In the genomic region with DNA sequence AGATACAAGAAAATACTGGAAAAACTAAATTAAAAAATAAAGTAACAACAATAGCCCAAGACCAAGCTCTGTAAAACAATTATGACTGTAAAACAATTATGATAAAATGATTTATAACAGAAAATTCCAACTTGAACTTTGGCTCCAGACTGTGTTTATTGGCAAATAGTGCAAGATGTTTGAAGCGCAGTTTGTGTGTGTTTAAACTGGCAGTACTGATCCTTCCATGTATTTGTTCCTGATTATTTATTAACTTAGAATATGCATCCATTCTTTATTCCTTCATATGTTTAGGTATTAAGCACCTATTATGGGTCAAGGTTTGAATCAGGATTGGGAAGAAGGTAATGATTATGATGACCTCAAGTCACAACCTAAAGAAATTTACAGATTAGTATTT, we compare ENCODE assay signal across 1 cellular context.
TF ChIP-seq lines count a peak whose summit lies in the region.

No MANE protein-coding gene starts in this region.

TF ChIP-seq in HepG2, 621 proteins besides CTCF, POLR2A, EP300 and RAD21 (continues in another document):
- TF ChIP-seq ZNF724P (CRISPR knock-in tag; IDR thresholded peaks at IDR 0.05; ENCODE audit: borderline replicate concordance) (no peak), FOXP1 (IDR thresholded peaks at IDR 0.05) (no peak), FOXP1 (CRISPR knock-in tag; IDR thresholded peaks at IDR 0.05) (peak; percentile 83), THAP11 (CRISPR knock-in tag; IDR thresholded peaks at IDR 0.05) (0 out of 2 replicates have a peak, but pooled peaks have one; percentile 27), ZNF441 (CRISPR knock-in tag; IDR thresholded peaks at IDR 0.05; ENCODE audit: borderline replicate concordance) (no peak), PHF21A (CRISPR knock-in tag; IDR thresholded peaks at IDR 0.05) (peak; percentile 22; the same call in 1 of the 2 replicates), JUN (CRISPR knock-in tag; IDR thresholded peaks at IDR 0.05) (no peak), NCOA2 (CRISPR knock-in tag; IDR thresholded peaks at IDR 0.05) (peak; percentile 62), KDM6A (CRISPR knock-in tag; IDR thresholded peaks at IDR 0.05; ENCODE audit: low read depth) (peak; percentile 46; the same call in 1 of the 2 replicates), MIER3 (CRISPR knock-in tag; IDR thresholded peaks at IDR 0.05; ENCODE audit: borderline replicate concordance) (no peak; the same call in 1 of the 2 replicates), FOXA1 (IDR thresholded peaks at IDR 0.05) (no peak), FOXA1 (CRISPR knock-in tag; IDR thresholded peaks at IDR 0.05) (peak; percentile 40; the same call in 1 of the 2 replicates), KLF15 (CRISPR knock-in tag; IDR thresholded peaks at IDR 0.05; ENCODE audit: borderline replicate concordance) (no peak), SOX6 (IDR thresholded peaks at IDR 0.05) (no peak), SOX6 (CRISPR knock-in tag; IDR thresholded peaks at IDR 0.05) (peak; percentile 33; the same call in 1 of the 2 replicates), CREB1 (IDR thresholded peaks at IDR 0.05) (no peak), CREB1 (CRISPR knock-in tag; IDR thresholded peaks at IDR 0.05) (no peak), NAIF1 (CRISPR knock-in tag; IDR thresholded peaks at IDR 0.05; ENCODE audit: borderline replicate concordance) (0 out of 2 replicates have a peak, but pooled peaks have one; percentile 12), HNF4A (CRISPR knock-in tag; IDR thresholded peaks at IDR 0.05) (peak; percentile 87), NR2F6 (IDR thresholded peaks at IDR 0.05) (peak; percentile 59), NR2F6 (CRISPR knock-in tag; IDR thresholded peaks at IDR 0.05) (0 out of 2 replicates have a peak, but pooled peaks have one; percentile 22), MTF1 (CRISPR knock-in tag; IDR thresholded peaks at IDR 0.05) (no peak), RFXANK (CRISPR knock-in tag; IDR thresholded peaks at IDR 0.05) (no peak), ZNF678 (CRISPR knock-in tag; IDR thresholded peaks at IDR 0.05) (no peak), NR2F2 (IDR thresholded peaks at IDR 0.05; ENCODE audit: borderline replicate concordance, low read depth) (peak; percentile 42; the same call in 1 of the 2 replicates), FOXJ3 (CRISPR knock-in tag; IDR thresholded peaks at IDR 0.05; ENCODE audit: borderline replicate concordance) (peak; percentile 72; the same call in 1 of the 2 replicates), NFIC (IDR thresholded peaks at IDR 0.05; ENCODE audit: low read length) (peak; percentile 49; the same call in 1 of the 2 replicates), ISL2 (CRISPR knock-in tag; IDR thresholded peaks at IDR 0.05) (0 out of 2 replicates have a peak, but pooled peaks have one; percentile 25), SAP130 (CRISPR knock-in tag; IDR thresholded peaks at IDR 0.05; ENCODE audit: low read depth) (peak; percentile 24; the same call in 1 of the 2 replicates), SIX4 (CRISPR knock-in tag; IDR thresholded peaks at IDR 0.05) (no peak)
- TF ChIP-seq, protein P1, sequence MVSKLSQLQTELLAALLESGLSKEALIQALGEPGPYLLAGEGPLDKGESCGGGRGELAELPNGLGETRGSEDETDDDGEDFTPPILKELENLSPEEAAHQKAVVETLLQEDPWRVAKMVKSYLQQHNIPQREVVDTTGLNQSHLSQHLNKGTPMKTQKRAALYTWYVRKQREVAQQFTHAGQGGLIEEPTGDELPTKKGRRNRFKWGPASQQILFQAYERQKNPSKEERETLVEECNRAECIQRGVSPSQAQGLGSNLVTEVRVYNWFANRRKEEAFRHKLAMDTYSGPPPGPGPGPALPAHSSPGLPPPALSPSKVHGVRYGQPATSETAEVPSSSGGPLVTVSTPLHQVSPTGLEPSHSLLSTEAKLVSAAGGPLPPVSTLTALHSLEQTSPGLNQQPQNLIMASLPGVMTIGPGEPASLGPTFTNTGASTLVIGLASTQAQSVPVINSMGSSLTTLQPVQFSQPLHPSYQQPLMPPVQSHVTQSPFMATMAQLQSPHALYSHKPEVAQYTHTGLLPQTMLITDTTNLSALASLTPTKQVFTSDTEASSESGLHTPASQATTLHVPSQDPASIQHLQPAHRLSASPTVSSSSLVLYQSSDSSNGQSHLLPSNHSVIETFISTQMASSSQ (IDR thresholded peaks at IDR 0.05; ENCODE audit: low read depth): peak; percentile 87
- TF ChIP-seq, protein P1 (CRISPR knock-in tag; IDR thresholded peaks at IDR 0.05; ENCODE audit: borderline replicate concordance): peak; percentile 86; the same call in 1 of the 2 replicates
- TF ChIP-seq, protein P2, sequence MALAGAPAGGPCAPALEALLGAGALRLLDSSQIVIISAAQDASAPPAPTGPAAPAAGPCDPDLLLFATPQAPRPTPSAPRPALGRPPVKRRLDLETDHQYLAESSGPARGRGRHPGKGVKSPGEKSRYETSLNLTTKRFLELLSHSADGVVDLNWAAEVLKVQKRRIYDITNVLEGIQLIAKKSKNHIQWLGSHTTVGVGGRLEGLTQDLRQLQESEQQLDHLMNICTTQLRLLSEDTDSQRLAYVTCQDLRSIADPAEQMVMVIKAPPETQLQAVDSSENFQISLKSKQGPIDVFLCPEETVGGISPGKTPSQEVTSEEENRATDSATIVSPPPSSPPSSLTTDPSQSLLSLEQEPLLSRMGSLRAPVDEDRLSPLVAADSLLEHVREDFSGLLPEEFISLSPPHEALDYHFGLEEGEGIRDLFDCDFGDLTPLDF (CRISPR knock-in tag; IDR thresholded peaks at IDR 0.05): no peak
- TF ChIP-seq, protein P3, sequence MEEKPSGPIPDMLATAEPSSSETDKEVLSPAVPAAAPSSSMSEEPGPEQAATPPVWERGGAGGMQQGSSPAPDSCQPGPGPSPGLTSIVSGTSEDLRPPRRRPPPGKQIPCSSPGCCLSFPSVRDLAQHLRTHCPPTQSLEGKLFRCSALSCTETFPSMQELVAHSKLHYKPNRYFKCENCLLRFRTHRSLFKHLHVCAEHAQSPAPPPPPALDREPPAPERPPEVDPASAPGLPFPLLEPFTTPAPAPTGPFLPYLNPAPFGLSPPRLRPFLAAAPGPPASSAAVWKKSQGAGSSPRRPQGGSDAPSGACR (CRISPR knock-in tag; IDR thresholded peaks at IDR 0.05): no peak
- TF ChIP-seq, protein P4, sequence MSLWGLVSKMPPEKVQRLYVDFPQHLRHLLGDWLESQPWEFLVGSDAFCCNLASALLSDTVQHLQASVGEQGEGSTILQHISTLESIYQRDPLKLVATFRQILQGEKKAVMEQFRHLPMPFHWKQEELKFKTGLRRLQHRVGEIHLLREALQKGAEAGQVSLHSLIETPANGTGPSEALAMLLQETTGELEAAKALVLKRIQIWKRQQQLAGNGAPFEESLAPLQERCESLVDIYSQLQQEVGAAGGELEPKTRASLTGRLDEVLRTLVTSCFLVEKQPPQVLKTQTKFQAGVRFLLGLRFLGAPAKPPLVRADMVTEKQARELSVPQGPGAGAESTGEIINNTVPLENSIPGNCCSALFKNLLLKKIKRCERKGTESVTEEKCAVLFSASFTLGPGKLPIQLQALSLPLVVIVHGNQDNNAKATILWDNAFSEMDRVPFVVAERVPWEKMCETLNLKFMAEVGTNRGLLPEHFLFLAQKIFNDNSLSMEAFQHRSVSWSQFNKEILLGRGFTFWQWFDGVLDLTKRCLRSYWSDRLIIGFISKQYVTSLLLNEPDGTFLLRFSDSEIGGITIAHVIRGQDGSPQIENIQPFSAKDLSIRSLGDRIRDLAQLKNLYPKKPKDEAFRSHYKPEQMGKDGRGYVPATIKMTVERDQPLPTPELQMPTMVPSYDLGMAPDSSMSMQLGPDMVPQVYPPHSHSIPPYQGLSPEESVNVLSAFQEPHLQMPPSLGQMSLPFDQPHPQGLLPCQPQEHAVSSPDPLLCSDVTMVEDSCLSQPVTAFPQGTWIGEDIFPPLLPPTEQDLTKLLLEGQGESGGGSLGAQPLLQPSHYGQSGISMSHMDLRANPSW (CRISPR knock-in tag; IDR thresholded peaks at IDR 0.05; ENCODE audit: borderline replicate concordance): no peak
- TF ChIP-seq, protein P5, sequence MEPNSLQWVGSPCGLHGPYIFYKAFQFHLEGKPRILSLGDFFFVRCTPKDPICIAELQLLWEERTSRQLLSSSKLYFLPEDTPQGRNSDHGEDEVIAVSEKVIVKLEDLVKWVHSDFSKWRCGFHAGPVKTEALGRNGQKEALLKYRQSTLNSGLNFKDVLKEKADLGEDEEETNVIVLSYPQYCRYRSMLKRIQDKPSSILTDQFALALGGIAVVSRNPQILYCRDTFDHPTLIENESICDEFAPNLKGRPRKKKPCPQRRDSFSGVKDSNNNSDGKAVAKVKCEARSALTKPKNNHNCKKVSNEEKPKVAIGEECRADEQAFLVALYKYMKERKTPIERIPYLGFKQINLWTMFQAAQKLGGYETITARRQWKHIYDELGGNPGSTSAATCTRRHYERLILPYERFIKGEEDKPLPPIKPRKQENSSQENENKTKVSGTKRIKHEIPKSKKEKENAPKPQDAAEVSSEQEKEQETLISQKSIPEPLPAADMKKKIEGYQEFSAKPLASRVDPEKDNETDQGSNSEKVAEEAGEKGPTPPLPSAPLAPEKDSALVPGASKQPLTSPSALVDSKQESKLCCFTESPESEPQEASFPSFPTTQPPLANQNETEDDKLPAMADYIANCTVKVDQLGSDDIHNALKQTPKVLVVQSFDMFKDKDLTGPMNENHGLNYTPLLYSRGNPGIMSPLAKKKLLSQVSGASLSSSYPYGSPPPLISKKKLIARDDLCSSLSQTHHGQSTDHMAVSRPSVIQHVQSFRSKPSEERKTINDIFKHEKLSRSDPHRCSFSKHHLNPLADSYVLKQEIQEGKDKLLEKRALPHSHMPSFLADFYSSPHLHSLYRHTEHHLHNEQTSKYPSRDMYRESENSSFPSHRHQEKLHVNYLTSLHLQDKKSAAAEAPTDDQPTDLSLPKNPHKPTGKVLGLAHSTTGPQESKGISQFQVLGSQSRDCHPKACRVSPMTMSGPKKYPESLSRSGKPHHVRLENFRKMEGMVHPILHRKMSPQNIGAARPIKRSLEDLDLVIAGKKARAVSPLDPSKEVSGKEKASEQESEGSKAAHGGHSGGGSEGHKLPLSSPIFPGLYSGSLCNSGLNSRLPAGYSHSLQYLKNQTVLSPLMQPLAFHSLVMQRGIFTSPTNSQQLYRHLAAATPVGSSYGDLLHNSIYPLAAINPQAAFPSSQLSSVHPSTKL (CRISPR knock-in tag; IDR thresholded peaks at IDR 0.05): peak; percentile 67
- TF ChIP-seq, protein P6, sequence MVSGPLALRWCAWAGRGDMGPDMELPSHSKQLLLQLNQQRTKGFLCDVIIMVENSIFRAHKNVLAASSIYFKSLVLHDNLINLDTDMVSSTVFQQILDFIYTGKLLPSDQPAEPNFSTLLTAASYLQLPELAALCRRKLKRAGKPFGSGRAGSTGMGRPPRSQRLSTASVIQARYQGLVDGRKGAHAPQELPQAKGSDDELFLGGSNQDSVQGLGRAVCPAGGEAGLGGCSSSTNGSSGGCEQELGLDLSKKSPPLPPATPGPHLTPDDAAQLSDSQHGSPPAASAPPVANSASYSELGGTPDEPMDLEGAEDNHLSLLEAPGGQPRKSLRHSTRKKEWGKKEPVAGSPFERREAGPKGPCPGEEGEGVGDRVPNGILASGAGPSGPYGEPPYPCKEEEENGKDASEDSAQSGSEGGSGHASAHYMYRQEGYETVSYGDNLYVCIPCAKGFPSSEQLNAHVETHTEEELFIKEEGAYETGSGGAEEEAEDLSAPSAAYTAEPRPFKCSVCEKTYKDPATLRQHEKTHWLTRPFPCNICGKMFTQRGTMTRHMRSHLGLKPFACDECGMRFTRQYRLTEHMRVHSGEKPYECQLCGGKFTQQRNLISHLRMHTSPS (CRISPR knock-in tag; IDR thresholded peaks at IDR 0.05; ENCODE audit: low read depth): no peak
- TF ChIP-seq, protein P7, sequence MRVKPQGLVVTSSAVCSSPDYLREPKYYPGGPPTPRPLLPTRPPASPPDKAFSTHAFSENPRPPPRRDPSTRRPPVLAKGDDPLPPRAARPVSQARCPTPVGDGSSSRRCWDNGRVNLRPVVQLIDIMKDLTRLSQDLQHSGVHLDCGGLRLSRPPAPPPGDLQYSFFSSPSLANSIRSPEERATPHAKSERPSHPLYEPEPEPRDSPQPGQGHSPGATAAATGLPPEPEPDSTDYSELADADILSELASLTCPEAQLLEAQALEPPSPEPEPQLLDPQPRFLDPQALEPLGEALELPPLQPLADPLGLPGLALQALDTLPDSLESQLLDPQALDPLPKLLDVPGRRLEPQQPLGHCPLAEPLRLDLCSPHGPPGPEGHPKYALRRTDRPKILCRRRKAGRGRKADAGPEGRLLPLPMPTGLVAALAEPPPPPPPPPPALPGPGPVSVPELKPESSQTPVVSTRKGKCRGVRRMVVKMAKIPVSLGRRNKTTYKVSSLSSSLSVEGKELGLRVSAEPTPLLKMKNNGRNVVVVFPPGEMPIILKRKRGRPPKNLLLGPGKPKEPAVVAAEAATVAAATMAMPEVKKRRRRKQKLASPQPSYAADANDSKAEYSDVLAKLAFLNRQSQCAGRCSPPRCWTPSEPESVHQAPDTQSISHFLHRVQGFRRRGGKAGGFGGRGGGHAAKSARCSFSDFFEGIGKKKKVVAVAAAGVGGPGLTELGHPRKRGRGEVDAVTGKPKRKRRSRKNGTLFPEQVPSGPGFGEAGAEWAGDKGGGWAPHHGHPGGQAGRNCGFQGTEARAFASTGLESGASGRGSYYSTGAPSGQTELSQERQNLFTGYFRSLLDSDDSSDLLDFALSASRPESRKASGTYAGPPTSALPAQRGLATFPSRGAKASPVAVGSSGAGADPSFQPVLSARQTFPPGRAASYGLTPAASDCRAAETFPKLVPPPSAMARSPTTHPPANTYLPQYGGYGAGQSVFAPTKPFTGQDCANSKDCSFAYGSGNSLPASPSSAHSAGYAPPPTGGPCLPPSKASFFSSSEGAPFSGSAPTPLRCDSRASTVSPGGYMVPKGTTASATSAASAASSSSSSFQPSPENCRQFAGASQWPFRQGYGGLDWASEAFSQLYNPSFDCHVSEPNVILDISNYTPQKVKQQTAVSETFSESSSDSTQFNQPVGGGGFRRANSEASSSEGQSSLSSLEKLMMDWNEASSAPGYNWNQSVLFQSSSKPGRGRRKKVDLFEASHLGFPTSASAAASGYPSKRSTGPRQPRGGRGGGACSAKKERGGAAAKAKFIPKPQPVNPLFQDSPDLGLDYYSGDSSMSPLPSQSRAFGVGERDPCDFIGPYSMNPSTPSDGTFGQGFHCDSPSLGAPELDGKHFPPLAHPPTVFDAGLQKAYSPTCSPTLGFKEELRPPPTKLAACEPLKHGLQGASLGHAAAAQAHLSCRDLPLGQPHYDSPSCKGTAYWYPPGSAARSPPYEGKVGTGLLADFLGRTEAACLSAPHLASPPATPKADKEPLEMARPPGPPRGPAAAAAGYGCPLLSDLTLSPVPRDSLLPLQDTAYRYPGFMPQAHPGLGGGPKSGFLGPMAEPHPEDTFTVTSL (CRISPR knock-in tag; IDR thresholded peaks at IDR 0.05; ENCODE audit: borderline replicate concordance): peak; percentile 67; the same call in 1 of the 2 replicates
